ENCODE assay signal across 8 cellular contexts in genomic region chr1:43973981-43974442, GRCh38. TPM values are rescaled to one million over a fixed set of nuclear protein-coding genes. Genes with fewer than 3 reads are reported as not detected.
DNase-seq lines count a peak whose midpoint lies in the region; ATAC-seq, FAIRE-seq and TF ChIP-seq lines count a peak whose summit lies in the region.

No MANE protein-coding gene starts in this region.

- POLR2A ChIA-PET in activated CD8-positive, alpha-beta T cell treated with anti-CD3 and anti-CD28 coated beads for 36 hours (lab: Charles Lee): interaction anchor here (1.4 to 3.2 kb wide), 6 partner anchors 14 to 69 kb away, joined by 3 to 13 read pairs (median 7); partner anchors contain the start of genes CCDC24 and SLC6A9

- TF ChIP-seq CTCF in activated CD8-positive, alpha-beta T cell treated with anti-CD3 and anti-CD28 coated beads for 36 hours (IDR thresholded peaks at IDR 0.05): no peak
- TF ChIP-seq CTCF in D721Med (IDR thresholded peaks at IDR 0.05; ENCODE audit: insufficient read depth, missing control alignments): no peak

- peak overlapping the region; percentile 90 for H3K27ac Mint-ChIP-seq in activated CD8-positive, alpha-beta T cell treated with anti-CD3 and anti-CD28 coated beads for 36 hours
- peak overlapping the region; percentile 95 to 96 for H3K27ac Mint-ChIP-seq in stimulated activated naive CD8-positive, alpha-beta T cell treated with anti-CD3 and anti-CD28 coated beads, Interleukin-15, amount 100 ng/mL, for 72 hours

- peak; percentile 23 for DNase-seq in stimulated activated CD4-positive, alpha-beta T cell treated with anti-CD3 and anti-CD28 coated beads, Interleukin-15, amount 100 ng/mL, for 24 hours
- no peak for DNase-seq in stimulated activated CD4-positive, alpha-beta T cell treated with anti-CD3 and anti-CD28 coated beads, Interleukin-4, amount 100 ng/mL, for 24 hours
- no peak for DNase-seq in activated CD8-positive, alpha-beta T cell treated with anti-CD3 and anti-CD28 coated beads for 36 hours
- DNase-seq in stimulated activated naive CD8-positive, alpha-beta T cell treated with anti-CD3 and anti-CD28 coated beads, Interleukin-15, amount 100 ng/mL, for 72 hours: no peak
- DNase-seq in D721Med (ENCODE audit: insufficient read length, low spot score): no peak
- no peak for DNase-seq in dedifferentiated amniotic fluid mesenchymal stem cell (ENCODE audit: extremely low spot score)

- intact Hi-C loops in activated CD8-positive, alpha-beta T cell treated with anti-CD3 and anti-CD28 coated beads for 36 hours (cut with micrococcal nuclease): no loop called here

- peaks cover 48% of the 10 kb centered on the region for H3K36me3 Mint-ChIP-seq in activated CD8-positive, alpha-beta T cell treated with anti-CD3 and anti-CD28 coated beads for 36 hours (ENCODE audit: low read depth)

- no peaks in the 10 kb centered on the region for H3K27me3 Mint-ChIP-seq in activated CD8-positive, alpha-beta T cell treated with anti-CD3 and anti-CD28 coated beads for 36 hours
- no peaks in the 10 kb centered on the region for H3K27me3 Mint-ChIP-seq in stimulated activated naive CD8-positive, alpha-beta T cell treated with anti-CD3 and anti-CD28 coated beads, Interleukin-15, amount 100 ng/mL, for 72 hours

- CTCF ChIA-PET in activated CD8-positive, alpha-beta T cell treated with anti-CD3 and anti-CD28 coated beads for 36 hours (lab: Charles Lee): interaction anchor here (0.8 to 4.2 kb wide), 6 partner anchors 27 to 74 kb away, joined by 3 to 20 read pairs (median 6); partner anchors contain the start of gene IPO13

- ATAC-seq in activated CD8-positive, alpha-beta T cell treated with anti-CD3 and anti-CD28 coated beads for 36 hours: no peak
- ATAC-seq in stimulated activated naive CD8-positive, alpha-beta T cell treated with anti-CD3 and anti-CD28 coated beads, Interleukin-15, amount 100 ng/mL, for 72 hours: no peak
- no peak for ATAC-seq in HG03460 (IDR thresholded peaks at IDR 0.05; ENCODE audit: unreplicated experiment)

- peak overlapping the region; percentile 81 for H3K4me3 ChIP-seq in iPS-11a (ENCODE audit: low read depth, low read length)

- H3K4me1 Mint-ChIP-seq in activated CD8-positive, alpha-beta T cell treated with anti-CD3 and anti-CD28 coated beads for 36 hours (ENCODE audit: low read depth): peaks cover 51% of the 10 kb centered on the region
- H3K4me1 Mint-ChIP-seq in stimulated activated naive CD8-positive, alpha-beta T cell treated with anti-CD3 and anti-CD28 coated beads, Interleukin-15, amount 100 ng/mL, for 72 hours: peaks cover 77% of the 10 kb centered on the region

- FAIRE-seq in D721Med (lab: Jason Lieb, UNC): no peak

- H3K9me3 Mint-ChIP-seq in activated CD8-positive, alpha-beta T cell treated with anti-CD3 and anti-CD28 coated beads for 36 hours: no peaks in the 10 kb centered on the region
- no peaks in the 10 kb centered on the region for H3K9me3 Mint-ChIP-seq in stimulated activated naive CD8-positive, alpha-beta T cell treated with anti-CD3 and anti-CD28 coated beads, Interleukin-15, amount 100 ng/mL, for 72 hours

- H3K4me3 Mint-ChIP-seq in activated CD8-positive, alpha-beta T cell treated with anti-CD3 and anti-CD28 coated beads for 36 hours: peak overlapping the region; percentile 90
- peak overlapping the region; percentile 94 to 95 for H3K4me3 Mint-ChIP-seq in stimulated activated naive CD8-positive, alpha-beta T cell treated with anti-CD3 and anti-CD28 coated beads, Interleukin-15, amount 100 ng/mL, for 72 hours

RNA-seq across cellular contexts. Expression of gene ATP6V0B, which starts 0.7 kb away (rescaled TPM):
- 10 to 100 TPM; 67.6 to 75.5 TPM for total RNA-seq in activated CD8-positive, alpha-beta T cell treated with anti-CD3 and anti-CD28 coated beads for 36 hours

RNA-seq across cellular contexts. Expression of gene DPH2, which starts 4.2 kb away (rescaled TPM):
- 10 to 100 TPM; 29.6 to 34.1 TPM for total RNA-seq in activated CD8-positive, alpha-beta T cell treated with anti-CD3 and anti-CD28 coated beads for 36 hours

RNA-seq across cellular contexts. Expression of gene B4GALT2, which starts 5.0 kb away (rescaled TPM):
- 10 to 100 TPM; 35.4 to 35.5 TPM for total RNA-seq in activated CD8-positive, alpha-beta T cell treated with anti-CD3 and anti-CD28 coated beads for 36 hours

RNA-seq across cellular contexts. Expression of gene CCDC24, which starts 17.4 kb away (rescaled TPM):
- 1 to 10 TPM; 1.4 to 1.8 TPM for total RNA-seq in activated CD8-positive, alpha-beta T cell treated with anti-CD3 and anti-CD28 coated beads for 36 hours

RNA-seq across cellular contexts. Expression of gene IPO13, which starts 27.3 kb away (rescaled TPM):
- 10 to 100 TPM; 16.2 to 16.5 TPM for total RNA-seq in activated CD8-positive, alpha-beta T cell treated with anti-CD3 and anti-CD28 coated beads for 36 hours
